In the genomic region with DNA sequence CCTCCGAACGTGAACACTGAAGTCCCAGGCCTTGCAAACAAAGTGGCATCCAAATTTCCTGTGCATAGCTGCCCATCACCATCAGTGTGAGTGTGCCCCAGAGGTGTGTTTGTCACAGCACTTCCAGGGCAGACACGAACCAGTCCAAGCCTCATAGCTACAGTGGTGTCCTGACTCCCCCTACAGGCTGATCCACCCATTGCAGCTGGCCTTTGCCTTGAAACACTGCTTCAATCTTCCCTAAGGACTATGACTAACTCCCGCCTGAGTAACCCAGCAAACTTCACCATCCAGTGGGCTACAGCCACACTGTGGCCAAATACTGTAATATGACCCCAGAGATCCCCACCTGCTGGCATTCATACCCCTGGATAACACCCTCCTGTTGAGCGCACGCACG, we compare ENCODE assay signal across 8 cellular contexts. TPM values are rescaled to one million over a fixed set of nuclear protein-coding genes. Genes with fewer than 3 reads are reported as not detected.
DNase-seq lines count a peak whose midpoint lies in the region; ATAC-seq and TF ChIP-seq lines count a peak whose summit lies in the region.

No MANE protein-coding gene starts in this region.

- intact Hi-C loops in CD14-positive monocyte (cut with micrococcal nuclease): loop anchor here in 1 of 2 donors (5.0 to 10.0 kb wide), 3 partner anchors 104 to 287 kb away; partner anchors contain the start of gene ZNF317

- no peaks in the 10 kb centered on the region for H3K9me3 ChIP-seq in WERI-Rb-1 (ENCODE audit: severe bottlenecking)

- H3K9me3 Mint-ChIP-seq in CD14-positive monocyte: peaks cover 12 to 37% (median 26%) of the 10 kb centered on the region in 7 donors
- H3K9me3 Mint-ChIP-seq in HFFc6: no peaks in the 10 kb centered on the region

- H3K27ac Mint-ChIP-seq in CD14-positive monocyte (no peak overlapping the region), HFFc6 (no peak overlapping the region)

- no peak overlapping the region for H3K4me3 Mint-ChIP-seq in CD14-positive monocyte
- no peak overlapping the region for H3K4me3 Mint-ChIP-seq in HFFc6

- H3K4me1 Mint-ChIP-seq in CD14-positive monocyte (peaks cover 17% of the 10 kb centered on the region), HFFc6 (ENCODE audit: low read depth) (peaks cover 17% of the 10 kb centered on the region)

- no peaks in the 10 kb centered on the region for H3K27me3 ChIP-seq in WERI-Rb-1 (ENCODE audit: insufficient read depth, low read depth, severe bottlenecking)
- no peaks in the 10 kb centered on the region for H3K27me3 ChIP-seq in foreskin keratinocyte

- H3K36me3 ChIP-seq in WERI-Rb-1: peaks cover 42% of the 10 kb centered on the region

- peaks cover 62 to 68% of the 10 kb centered on the region in 2 donors for H3K36me3 Mint-ChIP-seq in CD14-positive monocyte
- H3K36me3 Mint-ChIP-seq in HFFc6 (ENCODE audit: low read depth): peaks cover 57% of the 10 kb centered on the region

- ATAC-seq in foreskin keratinocyte: peak; percentile 37
- ATAC-seq in GM19351 (IDR thresholded peaks at IDR 0.05; ENCODE audit: unreplicated experiment): no peak
- no peak for ATAC-seq in HG02973 (IDR thresholded peaks at IDR 0.05; ENCODE audit: unreplicated experiment)

- no peak overlapping the region for H3K27ac ChIP-seq in WERI-Rb-1
- no peak overlapping the region for H3K27ac ChIP-seq in foreskin keratinocyte

- no peak overlapping the region for H3K4me3 ChIP-seq in WERI-Rb-1 (ENCODE audit: low read depth, low read length)

- H3K4me1 ChIP-seq in foreskin keratinocyte: peaks cover 6% of the 10 kb centered on the region

- TF ChIP-seq CTCF in CD14-positive monocyte (IDR thresholded peaks at IDR 0.05) (peak; percentile 50), HFFc6 (IDR thresholded peaks at IDR 0.05) (peak; percentile 79), WERI-Rb-1 (IDR thresholded peaks at IDR 0.05; ENCODE audit: low read depth, low read length) (peak; percentile 96), foreskin keratinocyte (conservative IDR thresholded peaks at IDR 0.05) (peak; percentile 52)

- no peaks in the 10 kb centered on the region for H3K27me3 Mint-ChIP-seq in CD14-positive monocyte (ENCODE audit: low read depth in 3 of 3)
- H3K27me3 Mint-ChIP-seq in HFFc6 (ENCODE audit: insufficient read depth): no peaks in the 10 kb centered on the region; the same call in 1 of the 2 replicates

- no peak for DNase-seq in CD14-positive monocyte (ENCODE audit: low spot score)
- peak; percentile 58 for DNase-seq in HFFc6
- peak; percentile 70 for DNase-seq in WERI-Rb-1
- DNase-seq in foreskin keratinocyte: no peak
- DNase-seq in stimulated activated CD8-positive, alpha-beta memory T cell treated with anti-CD3 and anti-CD28 coated beads, Interleukin-12 subunit alpha, Interleukin-12 subunit beta, amount 100 ng/mL, for 1 hour (ENCODE audit: low read depth): peak; percentile 20
- no peak for DNase-seq in ureter (ENCODE audit: low spot score)

RNA-seq across cellular contexts. Expression of gene ZNF266, which starts 3.9 kb away (rescaled TPM):
- polyA plus RNA-seq in CD14-positive monocyte: 1 to 10 TPM; 5.1 to 8.5 TPM
- total RNA-seq in HFFc6 (2021; fragmentation: NEBNext Ultra II Directional; extraction: Animal tissue kit (Norgen Biotek cat#: 25700)): 1 to 10 TPM; 6.3 to 7.8 (median 7.0) TPM
- 11.0 and 12.4 TPM in 2 replicates for total RNA-seq in foreskin keratinocyte
- polyA plus RNA-seq in foreskin keratinocyte: 4.9 and 6.2 TPM in 2 replicates
- total RNA-seq in ureter: 40.5 TPM

Comparison
In these comparisons a context has a peak if more than half of its experiments do, and no peak if none do; other contexts are left out.
1. DNase-seq: peak in HFFc6 (single experiment), WERI-Rb-1 (single experiment) and stimulated activated CD8-positive, alpha-beta memory T cell treated with anti-CD3 and anti-CD28 coated beads, Interleukin-12 subunit alpha, Interleukin-12 subunit beta, amount 100 ng/mL, for 1 hour (single experiment); none in CD14-positive monocyte (single experiment), foreskin keratinocyte (0 of 2) and ureter (single experiment).
2. Peak in every context shown above with its lines, with median percentiles within 50 percentile points of each other: CTCF ChIP-seq.